ENCODE assay signal across 13 cellular contexts in the genomic region with DNA sequence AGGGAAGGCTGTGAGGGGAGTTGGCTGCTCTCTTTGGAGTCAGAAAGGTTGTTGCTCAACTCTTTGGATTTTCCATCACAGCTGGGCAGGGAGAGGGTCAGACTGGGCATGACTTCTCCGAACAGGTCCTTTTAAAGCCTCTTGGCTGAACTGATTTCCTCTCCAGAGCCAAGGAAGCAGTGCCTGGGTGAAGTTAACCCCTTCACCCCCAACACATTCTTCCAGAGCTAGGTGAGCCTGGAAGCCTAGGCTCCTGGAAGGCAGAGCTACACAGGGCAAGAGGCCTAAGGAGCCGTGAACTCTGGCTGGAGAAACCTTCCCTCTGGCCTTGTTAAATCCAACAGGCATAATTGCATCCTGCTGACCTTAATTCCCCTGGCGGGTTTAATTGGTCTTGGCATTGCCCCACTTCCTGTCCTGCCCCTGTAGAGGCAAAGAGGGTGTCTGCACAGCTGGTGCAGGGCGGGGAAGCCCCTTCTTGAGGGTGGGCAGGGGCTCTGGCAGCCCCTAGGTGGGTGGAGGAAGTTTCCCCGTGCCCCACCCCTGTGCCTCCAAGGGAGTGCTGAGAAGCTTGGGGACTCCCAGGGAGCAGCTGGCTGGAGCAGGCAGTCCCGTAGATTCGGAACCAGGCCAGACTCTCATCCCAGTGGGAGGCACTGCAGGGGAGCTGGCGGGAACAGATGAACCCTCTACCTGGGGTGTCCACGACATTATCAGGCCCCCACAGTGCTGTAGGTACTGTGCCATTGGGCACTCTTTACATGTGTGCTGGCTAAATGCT. TPM values are rescaled to one million over a fixed set of nuclear protein-coding genes. Genes with fewer than 3 reads are reported as not detected.
DNase-seq lines count a peak whose midpoint lies in the region; ATAC-seq, FAIRE-seq and TF ChIP-seq lines count a peak whose summit lies in the region.
"Had no signal": no experiment of that assay in that cellular context is flagged by ENCODE, and none has a peak within 500 bp of the region (broad histone marks: within the 10 kb centered on the region; RNA-seq: fewer than 3 reads in every experiment).

No MANE protein-coding gene starts in this region.

- peak overlapping the region in 4 of 11 experiments; percentile 16 to 44 (median 33); a peak in 5 of 22 replicates for H3K9ac ChIP-seq in BLaER1 treated with 17β-estradiol and CSF1 and Interleukin-3, amounts not matched to agents 10 nM and 100 nM
- H3K9ac ChIP-seq in H9 (ENCODE audit: extremely low read depth, insufficient read length, low read length) (no peak overlapping the region), HepG2 (ENCODE audit: insufficient read depth, low read depth, low read length) (no peak overlapping the region)

- H3K36me3 ChIP-seq in BLaER1 treated with 17β-estradiol and CSF1 and Interleukin-3, amounts not matched to agents 10 nM and 100 nM, result peaks cover 0 to 10% (median 0%) of the 10 kb centered on the region in 11 experiments; a peak in 1 of 22 replicates
- H3K36me3 ChIP-seq in HepG2 (replicated peaks in 1 of 2; ENCODE audit: control insufficient read depth in 1 of 2, insufficient read depth in 2 of 2, low read length in 2 of 2), result no peaks in the 10 kb centered on the region

- TF ChIP-seq RAD21 in HepG2 (CRISPR knock-in tag; IDR thresholded peaks at IDR 0.05), result no peak

- H3K18ac ChIP-seq in H9 (ENCODE audit: insufficient read length, low read depth, low read length), result no peak overlapping the region

- no peak overlapping the region for H2AK5ac ChIP-seq in H9 (ENCODE audit: insufficient read length, low read length)

- no peaks in the 10 kb centered on the region for H3K9me3 ChIP-seq in BLaER1 treated with 17β-estradiol and CSF1 and Interleukin-3, amounts not matched to agents 10 nM and 100 nM (replicated peaks in 1 of 11)
- H3K9me3 ChIP-seq in H9 (ENCODE audit: control insufficient read depth, low read depth, low read length) (no peaks in the 10 kb centered on the region), HepG2 (ENCODE audit: low read length) (no peaks in the 10 kb centered on the region)

- H3K4me3 Mint-ChIP-seq in H9, result peak overlapping the region in 1 of 2 experiments; percentile 4; a peak in 1 of 5 replicates
- H3K4me3 Mint-ChIP-seq: activated CD8-positive, alpha-beta T cell treated with anti-CD3 and anti-CD28 coated beads, Interleukin-2, amount 10 ng/mL, durations not matched to agents 7 days and 5 days had no signal

- H3K23me2 ChIP-seq in H9 (ENCODE audit: insufficient read length, low read depth, low read length, poor library complexity, severe bottlenecking), result no peaks in the 10 kb centered on the region

- H3K27ac Mint-ChIP-seq in H9, result peak overlapping the region in 2 of 3 experiments; percentile 90 to 93; a peak in 4 of 7 replicates
- H3K27ac Mint-ChIP-seq: activated CD8-positive, alpha-beta T cell treated with anti-CD3 and anti-CD28 coated beads, Interleukin-2, amount 10 ng/mL, durations not matched to agents 7 days and 5 days had no signal

- peak; percentile 12 for FAIRE-seq in HepG2 (lab: Jason Lieb, UNC)
- FAIRE-seq: keratinocyte had no signal

- peak overlapping the region; percentile 56 to 82 (median 64) for H3K4me2 ChIP-seq in BLaER1 treated with 17β-estradiol and CSF1 and Interleukin-3, amounts not matched to agents 10 nM and 100 nM
- H3K4me2 ChIP-seq in H9 (ENCODE audit: insufficient read depth, insufficient read length, low read length), result no peak overlapping the region
- H3K4me2 ChIP-seq in HepG2 (ENCODE audit: low read depth, low read length), result no peak overlapping the region

- in situ Hi-C loops in HepG2 (cut with HindIII; ENCODE audit: extremely low pct_ligation_motif_present, low pct_unique_long_range_greater_than_20kb), result no loop called here

- H3T11ph ChIP-seq in H9 (ENCODE audit: low read length), result no peak overlapping the region

- WGBS in H9 (ENCODE audit: extremely low coverage, insufficient read length, low lambda C conversion rate), result no CpG with 5 or more reads among the region's 9 CpGs
- WGBS in HepG2 (ENCODE audit: low lambda C conversion rate), result 44% methylated on average over 9 of the region's 9 CpGs

- H2BK15ac ChIP-seq in H9 (ENCODE audit: low read depth, low read length), result no peak overlapping the region

- no peak for TF ChIP-seq CTCF in H9 (conservative IDR thresholded peaks at IDR 0.05)
- TF ChIP-seq CTCF in HepG2 (CRISPR knock-in tag; IDR thresholded peaks at IDR 0.05), result no peak

- H3K4me1 Mint-ChIP-seq in H9, result peaks cover 9 to 27% of the 10 kb centered on the region in 2 experiments

- peaks cover 19 to 29% (median 21%) of the 10 kb centered on the region in 10 experiments for H3K4me1 ChIP-seq in BLaER1 treated with 17β-estradiol and CSF1 and Interleukin-3, amounts not matched to agents 10 nM and 100 nM
- H3K4me1 ChIP-seq in H9 (ENCODE audit: insufficient read depth, low read length) (no peaks in the 10 kb centered on the region), HepG2 (ENCODE audit: insufficient read depth, low read length) (no peaks in the 10 kb centered on the region)

- intact Hi-C loops in HepG2 (cut with micrococcal nuclease; ENCODE audit: unreplicated experiment), result no loop called here

- DNase-seq in H9, result no peak
- DNase-seq in amniotic epithelial cell (ENCODE audit: low read depth), result peak; percentile 36
- DNase-seq in HepG2 (ENCODE audit: low spot score), result no peak
- no peak for DNase-seq in T-helper 1 cell
- DNase-seq: activated CD8-positive, alpha-beta T cell treated with anti-CD3 and anti-CD28 coated beads, Interleukin-2, amount 10 ng/mL, durations not matched to agents 7 days and 5 days; NCI-H2029 treated with DMSO at 0.1 percent for 48 hours had no signal

- H2BK12ac ChIP-seq in H9 (ENCODE audit: insufficient read length, low read depth, low read length), result no peak overlapping the region

- TF ChIP-seq EP300 in HepG2 (IDR thresholded peaks at IDR 0.05; ENCODE audit: low read depth in 2 of 2, low read length in 2 of 2) (no peak), HepG2 (CRISPR knock-in tag; IDR thresholded peaks at IDR 0.05; ENCODE audit: borderline replicate concordance) (no peak)

- H4K91ac ChIP-seq in H9 (ENCODE audit: insufficient read length, low read depth, low read length), result no peak overlapping the region

- no peaks in the 10 kb centered on the region for H3K9me3 Mint-ChIP-seq in H9

- POLR2A ChIA-PET in HepG2 (lab: Yijun Ruan, JAX), result no interaction called here

- H3K14ac ChIP-seq in H9 (ENCODE audit: insufficient read depth, low read length), result 0 out of 2 replicates have a peak overlapping the region, but pooled peaks have one; percentile 3

- H3K27me3 ChIP-seq in BLaER1 treated with 17β-estradiol and CSF1 and Interleukin-3, amounts not matched to agents 10 nM and 100 nM, result no peaks in the 10 kb centered on the region
- H3K27me3 ChIP-seq in H9 (ENCODE audit: insufficient read depth, low read length) (no peaks in the 10 kb centered on the region), HepG2 (ENCODE audit: control insufficient read depth in 1 of 2, insufficient read depth in 2 of 2, low read length in 2 of 2) (peaks cover 0 to 14% of the 10 kb centered on the region in 2 experiments; a peak in 3 of 5 replicates)

- H3K4me3 ChIP-seq in BLaER1 treated with 17β-estradiol and CSF1 and Interleukin-3, amounts not matched to agents 10 nM and 100 nM, result no peak overlapping the region
- no peak overlapping the region for H3K4me3 ChIP-seq in HepG2 (replicated peaks in 1 of 3; ENCODE audit: insufficient read depth in 1 of 3, low read depth in 2 of 3, low read length in 3 of 3)
- H3K4me3 ChIP-seq: SK-N-MC had no signal

- ATAC-seq in HepG2 (0 out of 3 replicates have a peak, but pooled peaks have one; percentile 12), GM21717 (IDR thresholded peaks at IDR 0.05; ENCODE audit: unreplicated experiment) (no peak), HG02840 (IDR thresholded peaks at IDR 0.05; ENCODE audit: low FRiP score, unreplicated experiment) (no peak), GM21825 (IDR thresholded peaks at IDR 0.05; ENCODE audit: unreplicated experiment) (no peak)
- ATAC-seq: activated CD8-positive, alpha-beta T cell treated with anti-CD3 and anti-CD28 coated beads, Interleukin-2, amount 10 ng/mL, durations not matched to agents 7 days and 5 days had no signal

- H3K79me1 ChIP-seq in H9 (ENCODE audit: insufficient read depth, low read depth, low read length, poor library complexity, severe bottlenecking), result no peaks in the 10 kb centered on the region

- H3K27ac ChIP-seq in BLaER1 treated with 17β-estradiol and CSF1 and Interleukin-3, amounts not matched to agents 10 nM and 100 nM, result peak overlapping the region in 5 of 11 experiments; percentile 8 to 53 (median 27); a peak in 6 of 22 replicates
- H3K27ac ChIP-seq in H9 (ENCODE audit: insufficient read length, low read depth, low read length), result no peak overlapping the region
- no peak overlapping the region for H3K27ac ChIP-seq in HepG2 (ENCODE audit: extremely low read length, insufficient read depth, low read length)
- H3K27ac ChIP-seq: SK-N-MC had no signal

- CTCF ChIA-PET in HepG2 (lab: Yijun Ruan, JAX; ENCODE audit: low intra/inter-chr PET ratio, low total read pairs), result no interaction called here

- H2BK5ac ChIP-seq in H9 (ENCODE audit: insufficient read length, low read length), result no peak overlapping the region

- no peak overlapping the region for H3K56ac ChIP-seq in H9 (ENCODE audit: insufficient read length, low read depth, low read length)

- H3K4ac ChIP-seq in H9 (ENCODE audit: low read depth, low read length), result no peak overlapping the region

- H4K5ac ChIP-seq in H9 (ENCODE audit: insufficient read length, low read depth, low read length), result no peak overlapping the region

- no peaks in the 10 kb centered on the region for H3K36me3 Mint-ChIP-seq in H9 (ENCODE audit: insufficient read depth in 1 of 3, low read depth in 3 of 3)

- peaks cover under 1% of the 10 kb centered on the region; the same call in 1 of the 2 replicates for H3K27me3 Mint-ChIP-seq in H9 (ENCODE audit: low read depth)

- H4K20me1 ChIP-seq in BLaER1 treated with 17β-estradiol and CSF1 and Interleukin-3, amounts not matched to agents 10 nM and 100 nM, result peaks cover 0 to 17% (median 0%) of the 10 kb centered on the region in 11 experiments; a peak in 3 of 22 replicates
- H4K20me1 ChIP-seq in H9 (ENCODE audit: control insufficient read depth, insufficient read depth, insufficient read length) (no peaks in the 10 kb centered on the region), HepG2 (ENCODE audit: insufficient read depth, low read length) (no peaks in the 10 kb centered on the region)

- no peak overlapping the region for H3K23ac ChIP-seq in H9 (ENCODE audit: insufficient read length, low read depth, low read length)

- H3K79me2 ChIP-seq in H9 (ENCODE audit: insufficient read depth, low read length) (no peaks in the 10 kb centered on the region), HepG2 (ENCODE audit: insufficient read depth, low read length) (no peaks in the 10 kb centered on the region)

- H2BK20ac ChIP-seq in H9 (ENCODE audit: low read depth, low read length, poor library complexity, severe bottlenecking), result no peak overlapping the region

- H4K8ac ChIP-seq in H9 (replicated peaks; ENCODE audit: insufficient read length, low read depth, low read length), result no peak overlapping the region

- no peak for TF ChIP-seq POLR2A in HepG2 (IDR thresholded peaks at IDR 0.05; ENCODE audit: insufficient read depth in 1 of 2, low read depth in 2 of 2, low read length in 2 of 2)

- H2AFZ ChIP-seq in H9 (ENCODE audit: low read length), result no peak overlapping the region
- no peak overlapping the region for H2AFZ ChIP-seq in HepG2 (ENCODE audit: low read length)

- H2BK120ac ChIP-seq in H9 (ENCODE audit: low read depth, low read length, poor library complexity, severe bottlenecking), result no peak overlapping the region

- BruUV-seq in HepG2 (replicated peaks; lab: Mats Ljungman, UMichigan), result no TSS peak

RNA-seq across cellular contexts. Expression of gene MYLK2, which starts 3.6 kb away (rescaled TPM):
- total RNA-seq in H9 (2021) (0.57 and 0.74 TPM in 2 replicates), HepG2 (2016; rRNA removed; fragmentation: Illumina TruSeq; extraction: Trizol) (0.27 TPM in 1 of 2 replicates, not detected in the other)
- total RNA-seq in HepG2 (2016; cell fraction: cytosol; rRNA removed; fragmentation: Illumina TruSeq; extraction: Trizol; ENCODE audit: low read depth), result 0.09 and 0.10 TPM in 2 replicates
- 0.17 TPM in 1 of 2 replicates, not detected in the other for total RNA-seq in HepG2 (2016; cell fraction: insoluble cytoplasmic fraction; rRNA removed; fragmentation: Illumina TruSeq; extraction: Trizol)
- 0.06 and 0.10 TPM in 2 replicates for total RNA-seq in HepG2 (2016; cell fraction: membrane; rRNA removed; fragmentation: Illumina TruSeq; extraction: Trizol)
- 0.50 TPM in 1 of 2 replicates, not detected in the other for total RNA-seq in HepG2 (2016; cell fraction: nucleus; rRNA removed; fragmentation: Illumina TruSeq; extraction: Trizol)
- polyA plus RNA-seq in HepG2 (2011; rRNA removed), result 0.04 TPM in 1 of 2 replicates, not detected in the other
- 0.03 TPM in 1 of 2 replicates, not detected in the other for polyA plus RNA-seq in HepG2 (2011; cell fraction: cytosol; rRNA removed)
- 0.05 and 0.32 TPM in 2 replicates for polyA plus RNA-seq in HepG2 (2011; cell fraction: nucleus; rRNA removed)
- not detected in 2 replicates for polyA plus RNA-seq in HepG2 (2012)
- polyA plus RNA-seq in HepG2 (2016; cell fraction: cytosol; fragmentation: Illumina TruSeq; extraction: Trizol; ENCODE audit: low read depth), result 0.10 TPM in 1 of 2 replicates, not detected in the other
- polyA plus RNA-seq in HepG2 (2016; cell fraction: insoluble cytoplasmic fraction; fragmentation: Illumina TruSeq; extraction: Trizol; ENCODE audit: low read depth), result 0.21 TPM in 1 of 2 replicates, not detected in the other
- 0.22 TPM in 1 of 2 replicates, not detected in the other for polyA plus RNA-seq in HepG2 (2016; cell fraction: membrane; fragmentation: Illumina TruSeq; extraction: Trizol; ENCODE audit: low read depth)
- 0.52 and 0.59 TPM in 2 replicates for polyA plus RNA-seq in HepG2 (2016; cell fraction: nucleus; fragmentation: Illumina TruSeq; extraction: Trizol; ENCODE audit: insufficient read depth, low read depth)
- 0.18 and 0.28 TPM in 2 replicates for polyA minus RNA-seq in HepG2 (2011; rRNA and poly(A)+ RNA removed; ENCODE audit: low replicate concordance)
- not detected in 2 replicates for polyA minus RNA-seq in HepG2 (2011; cell fraction: cytosol; rRNA and poly(A)+ RNA removed)
- 0.25 and 0.39 TPM in 2 replicates for polyA minus RNA-seq in HepG2 (2011; cell fraction: nucleus; rRNA and poly(A)+ RNA removed)

RNA-seq across cellular contexts. Expression of gene FOXS1, which starts 29.8 kb away (rescaled TPM):
- total RNA-seq in H9 (2021), result 0.22 TPM in 1 of 2 replicates, not detected in the other
- not detected in 2 replicates for total RNA-seq in HepG2 (2016; rRNA removed; fragmentation: Illumina TruSeq; extraction: Trizol)
- not detected in 2 replicates for total RNA-seq in HepG2 (2016; cell fraction: cytosol; rRNA removed; fragmentation: Illumina TruSeq; extraction: Trizol; ENCODE audit: low read depth)
- total RNA-seq in HepG2 (2016; cell fraction: insoluble cytoplasmic fraction; rRNA removed; fragmentation: Illumina TruSeq; extraction: Trizol), result not detected in 2 replicates
- not detected in 2 replicates for total RNA-seq in HepG2 (2016; cell fraction: membrane; rRNA removed; fragmentation: Illumina TruSeq; extraction: Trizol)
- not detected in 2 replicates for total RNA-seq in HepG2 (2016; cell fraction: nucleus; rRNA removed; fragmentation: Illumina TruSeq; extraction: Trizol)
- not detected in 2 replicates for polyA plus RNA-seq in HepG2 (2011; rRNA removed)
- not detected in 2 replicates for polyA plus RNA-seq in HepG2 (2011; cell fraction: cytosol; rRNA removed)
- polyA plus RNA-seq in HepG2 (2011; cell fraction: nucleus; rRNA removed), result not detected in 2 replicates
- polyA plus RNA-seq in HepG2 (2012), result not detected in 2 replicates
- not detected in 2 replicates for polyA plus RNA-seq in HepG2 (2016; cell fraction: cytosol; fragmentation: Illumina TruSeq; extraction: Trizol; ENCODE audit: low read depth)
- polyA plus RNA-seq in HepG2 (2016; cell fraction: insoluble cytoplasmic fraction; fragmentation: Illumina TruSeq; extraction: Trizol; ENCODE audit: low read depth), result not detected in 2 replicates
- polyA plus RNA-seq in HepG2 (2016; cell fraction: membrane; fragmentation: Illumina TruSeq; extraction: Trizol; ENCODE audit: low read depth), result not detected in 2 replicates
- not detected in 2 replicates for polyA plus RNA-seq in HepG2 (2016; cell fraction: nucleus; fragmentation: Illumina TruSeq; extraction: Trizol; ENCODE audit: insufficient read depth, low read depth)
- not detected in 2 replicates for polyA minus RNA-seq in HepG2 (2011; rRNA and poly(A)+ RNA removed; ENCODE audit: low replicate concordance)
- polyA minus RNA-seq in HepG2 (2011; cell fraction: cytosol; rRNA and poly(A)+ RNA removed), result not detected in 2 replicates
- not detected in 2 replicates for polyA minus RNA-seq in HepG2 (2011; cell fraction: nucleus; rRNA and poly(A)+ RNA removed)
- total RNA-seq: activated CD8-positive, alpha-beta T cell treated with anti-CD3 and anti-CD28 coated beads, Interleukin-2, amount 10 ng/mL, durations not matched to agents 7 days and 5 days; pulmonary artery endothelial cell had no signal
- polyA plus RNA-seq: keratinocyte had no signal

RNA-seq across cellular contexts. Expression of gene DUSP15, which starts 54.7 kb away (rescaled TPM):
- total RNA-seq in H9 (2021) (5.6 and 6.7 TPM in 2 replicates), HepG2 (2016; rRNA removed; fragmentation: Illumina TruSeq; extraction: Trizol) (0.18 and 0.93 TPM in 2 replicates)
- 1.1 TPM in 2 replicates for total RNA-seq in HepG2 (2016; cell fraction: cytosol; rRNA removed; fragmentation: Illumina TruSeq; extraction: Trizol; ENCODE audit: low read depth)
- total RNA-seq in HepG2 (2016; cell fraction: insoluble cytoplasmic fraction; rRNA removed; fragmentation: Illumina TruSeq; extraction: Trizol), result 0.37 and 0.69 TPM in 2 replicates
- 0.93 and 1.2 TPM in 2 replicates for total RNA-seq in HepG2 (2016; cell fraction: membrane; rRNA removed; fragmentation: Illumina TruSeq; extraction: Trizol)
- 0.43 and 1.6 TPM in 2 replicates for total RNA-seq in HepG2 (2016; cell fraction: nucleus; rRNA removed; fragmentation: Illumina TruSeq; extraction: Trizol)
- 0.17 and 0.46 TPM in 2 replicates for polyA plus RNA-seq in HepG2 (2011; rRNA removed)
- polyA plus RNA-seq in HepG2 (2011; cell fraction: cytosol; rRNA removed), result 0.60 and 0.79 TPM in 2 replicates
- 0.95 and 1.2 TPM in 2 replicates for polyA plus RNA-seq in HepG2 (2011; cell fraction: nucleus; rRNA removed)
- 0.50 and 0.83 TPM in 2 replicates for polyA plus RNA-seq in HepG2 (2012)
- 0.60 and 1.1 TPM in 2 replicates for polyA plus RNA-seq in HepG2 (2016; cell fraction: cytosol; fragmentation: Illumina TruSeq; extraction: Trizol; ENCODE audit: low read depth)
- 0.47 and 1.2 TPM in 2 replicates for polyA plus RNA-seq in HepG2 (2016; cell fraction: insoluble cytoplasmic fraction; fragmentation: Illumina TruSeq; extraction: Trizol; ENCODE audit: low read depth)
- polyA plus RNA-seq in HepG2 (2016; cell fraction: membrane; fragmentation: Illumina TruSeq; extraction: Trizol; ENCODE audit: low read depth), result 0.72 and 1.1 TPM in 2 replicates
- polyA plus RNA-seq in HepG2 (2016; cell fraction: nucleus; fragmentation: Illumina TruSeq; extraction: Trizol; ENCODE audit: insufficient read depth, low read depth), result 0.88 and 1.7 TPM in 2 replicates
- 0.56 TPM in 1 of 2 replicates, not detected in the other for polyA minus RNA-seq in HepG2 (2011; rRNA and poly(A)+ RNA removed; ENCODE audit: low replicate concordance)
- not detected in 2 replicates for polyA minus RNA-seq in HepG2 (2011; cell fraction: cytosol; rRNA and poly(A)+ RNA removed)
- 0.87 TPM in 1 of 2 replicates, not detected in the other for polyA minus RNA-seq in HepG2 (2011; cell fraction: nucleus; rRNA and poly(A)+ RNA removed)
- total RNA-seq: activated CD8-positive, alpha-beta T cell treated with anti-CD3 and anti-CD28 coated beads, Interleukin-2, amount 10 ng/mL, durations not matched to agents 7 days and 5 days; pulmonary artery endothelial cell had no signal
- polyA plus RNA-seq: keratinocyte had no signal

RNA-seq across cellular contexts. Expression of gene TTLL9, which starts 54.8 kb away (rescaled TPM):
- total RNA-seq in H9 (2021) (0.13 and 0.20 TPM in 2 replicates), HepG2 (2016; rRNA removed; fragmentation: Illumina TruSeq; extraction: Trizol) (not detected in 2 replicates)
- not detected in 2 replicates for total RNA-seq in HepG2 (2016; cell fraction: cytosol; rRNA removed; fragmentation: Illumina TruSeq; extraction: Trizol; ENCODE audit: low read depth)
- total RNA-seq in HepG2 (2016; cell fraction: insoluble cytoplasmic fraction; rRNA removed; fragmentation: Illumina TruSeq; extraction: Trizol), result not detected in 2 replicates
- total RNA-seq in HepG2 (2016; cell fraction: membrane; rRNA removed; fragmentation: Illumina TruSeq; extraction: Trizol), result not detected in 2 replicates
- not detected in 2 replicates for total RNA-seq in HepG2 (2016; cell fraction: nucleus; rRNA removed; fragmentation: Illumina TruSeq; extraction: Trizol)
- polyA plus RNA-seq in HepG2 (2011; rRNA removed), result 0.05 TPM in 1 of 2 replicates, not detected in the other
- polyA plus RNA-seq in HepG2 (2011; cell fraction: cytosol; rRNA removed), result not detected in 2 replicates
- polyA plus RNA-seq in HepG2 (2011; cell fraction: nucleus; rRNA removed), result 0.14 TPM in 1 of 2 replicates, not detected in the other
- not detected in 2 replicates for polyA plus RNA-seq in HepG2 (2012)
- polyA plus RNA-seq in HepG2 (2016; cell fraction: cytosol; fragmentation: Illumina TruSeq; extraction: Trizol; ENCODE audit: low read depth), result not detected in 2 replicates
- not detected in 2 replicates for polyA plus RNA-seq in HepG2 (2016; cell fraction: insoluble cytoplasmic fraction; fragmentation: Illumina TruSeq; extraction: Trizol; ENCODE audit: low read depth)
- not detected in 2 replicates for polyA plus RNA-seq in HepG2 (2016; cell fraction: membrane; fragmentation: Illumina TruSeq; extraction: Trizol; ENCODE audit: low read depth)
- polyA plus RNA-seq in HepG2 (2016; cell fraction: nucleus; fragmentation: Illumina TruSeq; extraction: Trizol; ENCODE audit: insufficient read depth, low read depth), result not detected in 2 replicates
- polyA minus RNA-seq in HepG2 (2011; rRNA and poly(A)+ RNA removed; ENCODE audit: low replicate concordance), result not detected in 2 replicates
- polyA minus RNA-seq in HepG2 (2011; cell fraction: cytosol; rRNA and poly(A)+ RNA removed), result not detected in 2 replicates
- polyA minus RNA-seq in HepG2 (2011; cell fraction: nucleus; rRNA and poly(A)+ RNA removed), result not detected in 2 replicates
- total RNA-seq: activated CD8-positive, alpha-beta T cell treated with anti-CD3 and anti-CD28 coated beads, Interleukin-2, amount 10 ng/mL, durations not matched to agents 7 days and 5 days had no signal
- polyA plus RNA-seq: keratinocyte had no signal

Comparison
In these comparisons a context has a peak if more than half of its experiments do, and no peak if none do; other contexts are left out.
1. H3K4me2 ChIP-seq: peak in BLaER1 treated with 17β-estradiol and CSF1 and Interleukin-3, amounts not matched to agents 10 nM and 100 nM (11 of 11); none in H9 (single experiment) and HepG2 (single experiment).